In the genomic region with DNA sequence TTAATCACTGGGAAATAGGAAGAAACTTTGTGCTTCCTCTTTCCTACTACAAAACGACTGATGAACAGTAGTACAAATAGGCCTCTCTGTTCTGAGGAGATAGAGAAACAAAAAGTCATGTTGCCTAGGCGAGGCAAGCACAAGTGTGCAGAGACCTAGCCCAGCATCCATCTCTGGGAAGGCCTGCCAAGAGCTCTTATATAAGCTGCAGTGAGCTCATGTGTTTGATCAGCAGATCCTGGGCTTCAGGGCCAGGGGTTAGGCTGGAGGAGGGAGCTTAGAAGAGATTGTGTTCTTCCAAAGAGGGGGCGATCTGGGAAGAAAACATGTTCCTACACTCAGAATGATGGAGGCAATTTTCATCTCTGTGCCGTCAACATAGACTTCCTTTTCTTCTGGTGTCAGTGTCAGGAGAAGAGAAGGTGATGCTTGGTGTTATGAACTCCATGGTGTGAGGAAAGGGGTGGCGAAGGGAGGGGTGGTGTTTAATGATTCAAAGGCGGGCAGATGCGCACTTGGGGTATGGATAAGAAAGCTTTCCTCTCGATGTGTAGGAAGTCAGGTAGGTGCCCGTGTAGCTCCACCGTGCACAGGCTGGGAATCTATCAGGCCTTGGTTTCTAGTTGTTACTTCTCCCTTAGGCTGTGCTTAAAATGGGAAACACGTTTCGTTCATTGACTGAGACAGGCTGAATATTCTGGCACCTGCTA, we compare ENCODE assay signal across 22 cellular contexts. TPM values are rescaled to one million over a fixed set of nuclear protein-coding genes. Genes with fewer than 3 reads are reported as not detected.
DNase-seq lines count a peak whose midpoint lies in the region; ATAC-seq and TF ChIP-seq lines count a peak whose summit lies in the region.
"Had no signal": no experiment of that assay in that cellular context is flagged by ENCODE, and none has a peak within 500 bp of the region (broad histone marks: within the 10 kb centered on the region; RNA-seq: fewer than 3 reads in every experiment).

No MANE protein-coding gene starts in this region.

- H3K36me3 ChIP-seq in left lung, result no peaks in the 10 kb centered on the region

- ATAC-seq in left lung, result peak; percentile 62
- ATAC-seq in sciatic nerve, result peak; percentile 48
- ATAC-seq: mucosa of descending colon; Panc1; psoas muscle; stimulated activated naive CD8-positive, alpha-beta T cell treated with anti-CD3 and anti-CD28 coated beads, Interleukin-15, Interleukin-2, amounts not matched to agents 100 U/mL and 50 U/mL, for 24 hours had no signal

- TF ChIP-seq CTCF in left lung (IDR thresholded peaks at IDR 0.05), result no peak

- H3K4me3 ChIP-seq in left lung, result no peak overlapping the region
- H3K4me3 ChIP-seq: mucosa of descending colon, psoas muscle had no signal

- H3K4me1 ChIP-seq in left lung, result no peaks in the 10 kb centered on the region
- H3K4me1 ChIP-seq: Caco-2, psoas muscle had no signal

- H3K27me3 ChIP-seq in left lung, result no peaks in the 10 kb centered on the region

- H3K9me3 ChIP-seq in left lung, result no peaks in the 10 kb centered on the region
- H3K9me3 ChIP-seq: Caco-2, mucosa of descending colon, psoas muscle had no signal

- intact Hi-C loops in left lung (cut with DNase I) (no loop called here), sciatic nerve (cut with DNase I) (no loop called here)

- peak; percentile 23 for DNase-seq in DMS53 (lab: John Stamatoyannopoulos, UW)
- no peak for DNase-seq in DMS53 treated with DMSO at 0.1 percent for 48 hours (lab: John Stamatoyannopoulos, UW; ENCODE audit: unreplicated experiment)
- DNase-seq in cerebellar cortex (ENCODE audit: low spot score), result peak; percentile 45
- no peak for DNase-seq in left lung
- no peak for DNase-seq in sciatic nerve (ENCODE audit: low spot score)
- DNase-seq in NCI-H1930 (lab: John Stamatoyannopoulos, UW), result no peak
- no peak for DNase-seq in SK-N-DZ (ENCODE audit: low spot score)
- no peak for DNase-seq in activated naive CD4-positive, alpha-beta T cell treated with anti-CD3 and anti-CD28 coated beads, Interleukin-2, amount 50 U/mL, for 16 hours
- DNase-seq: activated CD4-positive, alpha-beta T cell treated with anti-CD3 and anti-CD28 coated beads, Interleukin-2, amount 50 U/mL, for 1 hour; activated naive CD8-positive, alpha-beta T cell treated with anti-CD3 and anti-CD28 coated beads for 36 hours; AML-193; Caco-2; glutamatergic neuron; Karpas-422; mucosa of descending colon; NCI-H187; NCI-H446; psoas muscle; small intestine; stimulated activated CD4-positive, alpha-beta T cell treated with anti-CD3 and anti-CD28 coated beads, Interleukin-2, amount 100 ng/mL, for 24 hours; stimulated activated naive CD8-positive, alpha-beta T cell treated with anti-CD3 and anti-CD28 coated beads, Interleukin-15, Interleukin-2, amounts not matched to agents 100 U/mL and 50 U/mL, for 24 hours had no signal

- no peak overlapping the region for H3K27ac ChIP-seq in left lung
- H3K27ac ChIP-seq: psoas muscle had no signal

RNA-seq across cellular contexts. Expression of a gene that starts 29.5 kb away (rescaled TPM):
- total RNA-seq in left lung, result 10 to 100 TPM; 40.7 to 41.5 TPM
- total RNA-seq in sciatic nerve, result 56.3 TPM
- 0.38 and 2.9 TPM in 2 replicates for polyA plus RNA-seq in SK-N-DZ (2014; cell fraction: cytosol; rRNA removed)
- 0.06 and 0.28 TPM in 2 replicates for polyA plus RNA-seq in SK-N-DZ (2014; cell fraction: nucleus; rRNA removed)

Comparison
In these comparisons a context has a peak if more than half of its experiments do, and no peak if none do; other contexts are left out.
1. DNase-seq: peak in DMS53 (single experiment) and cerebellar cortex (single experiment); none in DMS53 treated with DMSO at 0.1 percent for 48 hours (single experiment), left lung (0 of 2), sciatic nerve (single experiment), NCI-H1930 (0 of 2), SK-N-DZ (single experiment) and activated naive CD4-positive, alpha-beta T cell treated with anti-CD3 and anti-CD28 coated beads, Interleukin-2, amount 50 U/mL, for 16 hours (single experiment).